In the genomic region with DNA sequence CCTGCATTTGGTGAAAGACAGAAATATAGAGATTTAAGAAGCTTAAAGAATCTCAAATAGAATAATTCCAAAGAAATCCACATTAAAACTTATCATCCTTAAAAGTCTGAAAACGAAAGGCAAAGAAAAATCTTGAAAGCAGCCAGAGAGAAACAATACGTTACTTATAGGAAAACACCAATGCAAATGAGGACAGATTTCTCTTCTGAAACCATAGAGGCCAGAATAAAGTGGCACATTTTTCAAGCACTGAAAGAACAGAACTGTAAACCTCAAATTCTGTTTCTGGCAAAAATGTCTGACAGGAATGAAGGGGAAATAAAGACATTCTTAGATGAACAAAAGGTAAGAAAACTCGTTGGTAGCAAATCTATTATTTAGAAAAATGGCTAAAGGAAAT, we compare ENCODE assay signal across 3 cellular contexts.
TF ChIP-seq lines count a peak whose summit lies in the region.

No MANE protein-coding gene starts in this region.

TF ChIP-seq in SK-N-SH, 30 proteins besides CTCF, POLR2A, EP300 and RAD21:
- TF ChIP-seq, protein P1, sequence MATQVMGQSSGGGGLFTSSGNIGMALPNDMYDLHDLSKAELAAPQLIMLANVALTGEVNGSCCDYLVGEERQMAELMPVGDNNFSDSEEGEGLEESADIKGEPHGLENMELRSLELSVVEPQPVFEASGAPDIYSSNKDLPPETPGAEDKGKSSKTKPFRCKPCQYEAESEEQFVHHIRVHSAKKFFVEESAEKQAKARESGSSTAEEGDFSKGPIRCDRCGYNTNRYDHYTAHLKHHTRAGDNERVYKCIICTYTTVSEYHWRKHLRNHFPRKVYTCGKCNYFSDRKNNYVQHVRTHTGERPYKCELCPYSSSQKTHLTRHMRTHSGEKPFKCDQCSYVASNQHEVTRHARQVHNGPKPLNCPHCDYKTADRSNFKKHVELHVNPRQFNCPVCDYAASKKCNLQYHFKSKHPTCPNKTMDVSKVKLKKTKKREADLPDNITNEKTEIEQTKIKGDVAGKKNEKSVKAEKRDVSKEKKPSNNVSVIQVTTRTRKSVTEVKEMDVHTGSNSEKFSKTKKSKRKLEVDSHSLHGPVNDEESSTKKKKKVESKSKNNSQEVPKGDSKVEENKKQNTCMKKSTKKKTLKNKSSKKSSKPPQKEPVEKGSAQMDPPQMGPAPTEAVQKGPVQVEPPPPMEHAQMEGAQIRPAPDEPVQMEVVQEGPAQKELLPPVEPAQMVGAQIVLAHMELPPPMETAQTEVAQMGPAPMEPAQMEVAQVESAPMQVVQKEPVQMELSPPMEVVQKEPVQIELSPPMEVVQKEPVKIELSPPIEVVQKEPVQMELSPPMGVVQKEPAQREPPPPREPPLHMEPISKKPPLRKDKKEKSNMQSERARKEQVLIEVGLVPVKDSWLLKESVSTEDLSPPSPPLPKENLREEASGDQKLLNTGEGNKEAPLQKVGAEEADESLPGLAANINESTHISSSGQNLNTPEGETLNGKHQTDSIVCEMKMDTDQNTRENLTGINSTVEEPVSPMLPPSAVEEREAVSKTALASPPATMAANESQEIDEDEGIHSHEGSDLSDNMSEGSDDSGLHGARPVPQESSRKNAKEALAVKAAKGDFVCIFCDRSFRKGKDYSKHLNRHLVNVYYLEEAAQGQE (IDR thresholded peaks at IDR 0.05; ENCODE audit: low read depth, low read length) = no peak
- TF ChIP-seq RCOR1 (IDR thresholded peaks at IDR 0.05; ENCODE audit: low read length) (no peak), ELF1 (IDR thresholded peaks at IDR 0.05) (no peak), NFIC (IDR thresholded peaks at IDR 0.05; ENCODE audit: borderline replicate concordance) (no peak)
- TF ChIP-seq, protein P2, sequence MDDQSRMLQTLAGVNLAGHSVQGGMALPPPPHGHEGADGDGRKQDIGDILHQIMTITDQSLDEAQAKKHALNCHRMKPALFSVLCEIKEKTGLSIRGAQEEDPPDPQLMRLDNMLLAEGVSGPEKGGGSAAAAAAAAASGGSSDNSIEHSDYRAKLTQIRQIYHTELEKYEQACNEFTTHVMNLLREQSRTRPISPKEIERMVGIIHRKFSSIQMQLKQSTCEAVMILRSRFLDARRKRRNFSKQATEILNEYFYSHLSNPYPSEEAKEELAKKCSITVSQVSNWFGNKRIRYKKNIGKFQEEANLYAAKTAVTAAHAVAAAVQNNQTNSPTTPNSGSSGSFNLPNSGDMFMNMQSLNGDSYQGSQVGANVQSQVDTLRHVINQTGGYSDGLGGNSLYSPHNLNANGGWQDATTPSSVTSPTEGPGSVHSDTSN (IDR thresholded peaks at IDR 0.05) = no peak

TF ChIP-seq in SK-N-SH treated with all-trans-retinoic acid at 6 μM for 48 hours, 23 proteins besides CTCF, POLR2A, EP300 and RAD21 (continued from another document and continues in another):
- TF ChIP-seq TCF4 (CRISPR knock-in tag; IDR thresholded peaks at IDR 0.05; ENCODE audit: borderline replicate concordance) = no peak
- TF ChIP-seq BACH2 (CRISPR knock-in tag; IDR thresholded peaks at IDR 0.05; ENCODE audit: borderline replicate concordance) = no peak
- TF ChIP-seq, protein P3, sequence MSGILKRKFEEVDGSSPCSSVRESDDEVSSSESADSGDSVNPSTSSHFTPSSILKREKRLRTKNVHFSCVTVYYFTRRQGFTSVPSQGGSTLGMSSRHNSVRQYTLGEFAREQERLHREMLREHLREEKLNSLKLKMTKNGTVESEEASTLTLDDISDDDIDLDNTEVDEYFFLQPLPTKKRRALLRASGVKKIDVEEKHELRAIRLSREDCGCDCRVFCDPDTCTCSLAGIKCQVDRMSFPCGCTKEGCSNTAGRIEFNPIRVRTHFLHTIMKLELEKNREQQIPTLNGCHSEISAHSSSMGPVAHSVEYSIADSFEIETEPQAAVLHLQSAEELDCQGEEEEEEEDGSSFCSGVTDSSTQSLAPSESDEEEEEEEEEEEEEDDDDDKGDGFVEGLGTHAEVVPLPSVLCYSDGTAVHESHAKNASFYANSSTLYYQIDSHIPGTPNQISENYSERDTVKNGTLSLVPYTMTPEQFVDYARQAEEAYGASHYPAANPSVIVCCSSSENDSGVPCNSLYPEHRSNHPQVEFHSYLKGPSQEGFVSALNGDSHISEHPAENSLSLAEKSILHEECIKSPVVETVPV (CRISPR knock-in tag; IDR thresholded peaks at IDR 0.05) = no peak
- no peak for TF ChIP-seq ZFP3 (CRISPR knock-in tag; IDR thresholded peaks at IDR 0.05)
- TF ChIP-seq ISL1 (CRISPR knock-in tag; IDR thresholded peaks at IDR 0.05) = no peak
- no peak for TF ChIP-seq OSR1 (CRISPR knock-in tag; IDR thresholded peaks at IDR 0.05)
- TF ChIP-seq RARB (CRISPR knock-in tag; IDR thresholded peaks at IDR 0.05) = no peak
- no peak for TF ChIP-seq CSDC2 (CRISPR knock-in tag; IDR thresholded peaks at IDR 0.05)
- no peak for TF ChIP-seq ZC3H10 (CRISPR knock-in tag; IDR thresholded peaks at IDR 0.05)
- no peak for TF ChIP-seq ZNF70 (CRISPR knock-in tag; IDR thresholded peaks at IDR 0.05)
- TF ChIP-seq ESRRG (CRISPR knock-in tag; IDR thresholded peaks at IDR 0.05) = no peak
- TF ChIP-seq, protein P4, sequence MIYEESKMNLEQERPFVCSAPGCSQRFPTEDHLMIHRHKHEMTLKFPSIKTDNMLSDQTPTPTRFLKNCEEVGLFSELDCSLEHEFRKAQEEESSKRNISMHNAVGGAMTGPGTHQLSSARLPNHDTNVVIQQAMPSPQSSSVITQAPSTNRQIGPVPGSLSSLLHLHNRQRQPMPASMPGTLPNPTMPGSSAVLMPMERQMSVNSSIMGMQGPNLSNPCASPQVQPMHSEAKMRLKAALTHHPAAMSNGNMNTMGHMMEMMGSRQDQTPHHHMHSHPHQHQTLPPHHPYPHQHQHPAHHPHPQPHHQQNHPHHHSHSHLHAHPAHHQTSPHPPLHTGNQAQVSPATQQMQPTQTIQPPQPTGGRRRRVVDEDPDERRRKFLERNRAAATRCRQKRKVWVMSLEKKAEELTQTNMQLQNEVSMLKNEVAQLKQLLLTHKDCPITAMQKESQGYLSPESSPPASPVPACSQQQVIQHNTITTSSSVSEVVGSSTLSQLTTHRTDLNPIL (CRISPR knock-in tag; IDR thresholded peaks at IDR 0.05; ENCODE audit: low read depth) = no peak
- no peak for TF ChIP-seq GLIS3 (CRISPR knock-in tag; IDR thresholded peaks at IDR 0.05)
- TF ChIP-seq, protein P5, sequence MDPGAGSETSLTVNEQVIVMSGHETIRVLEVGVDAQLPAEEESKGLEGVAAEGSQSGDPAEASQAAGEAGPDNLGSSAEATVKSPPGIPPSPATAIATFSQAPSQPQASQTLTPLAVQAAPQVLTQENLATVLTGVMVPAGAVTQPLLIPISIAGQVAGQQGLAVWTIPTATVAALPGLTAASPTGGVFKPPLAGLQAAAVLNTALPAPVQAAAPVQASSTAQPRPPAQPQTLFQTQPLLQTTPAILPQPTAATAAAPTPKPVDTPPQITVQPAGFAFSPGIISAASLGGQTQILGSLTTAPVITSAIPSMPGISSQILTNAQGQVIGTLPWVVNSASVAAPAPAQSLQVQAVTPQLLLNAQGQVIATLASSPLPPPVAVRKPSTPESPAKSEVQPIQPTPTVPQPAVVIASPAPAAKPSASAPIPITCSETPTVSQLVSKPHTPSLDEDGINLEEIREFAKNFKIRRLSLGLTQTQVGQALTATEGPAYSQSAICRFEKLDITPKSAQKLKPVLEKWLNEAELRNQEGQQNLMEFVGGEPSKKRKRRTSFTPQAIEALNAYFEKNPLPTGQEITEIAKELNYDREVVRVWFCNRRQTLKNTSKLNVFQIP (CRISPR knock-in tag; IDR thresholded peaks at IDR 0.05; ENCODE audit: borderline replicate concordance, low read depth) = no peak
- no peak for TF ChIP-seq PPARA (CRISPR knock-in tag; IDR thresholded peaks at IDR 0.05; ENCODE audit: borderline replicate concordance)
- TF ChIP-seq, protein P6, sequence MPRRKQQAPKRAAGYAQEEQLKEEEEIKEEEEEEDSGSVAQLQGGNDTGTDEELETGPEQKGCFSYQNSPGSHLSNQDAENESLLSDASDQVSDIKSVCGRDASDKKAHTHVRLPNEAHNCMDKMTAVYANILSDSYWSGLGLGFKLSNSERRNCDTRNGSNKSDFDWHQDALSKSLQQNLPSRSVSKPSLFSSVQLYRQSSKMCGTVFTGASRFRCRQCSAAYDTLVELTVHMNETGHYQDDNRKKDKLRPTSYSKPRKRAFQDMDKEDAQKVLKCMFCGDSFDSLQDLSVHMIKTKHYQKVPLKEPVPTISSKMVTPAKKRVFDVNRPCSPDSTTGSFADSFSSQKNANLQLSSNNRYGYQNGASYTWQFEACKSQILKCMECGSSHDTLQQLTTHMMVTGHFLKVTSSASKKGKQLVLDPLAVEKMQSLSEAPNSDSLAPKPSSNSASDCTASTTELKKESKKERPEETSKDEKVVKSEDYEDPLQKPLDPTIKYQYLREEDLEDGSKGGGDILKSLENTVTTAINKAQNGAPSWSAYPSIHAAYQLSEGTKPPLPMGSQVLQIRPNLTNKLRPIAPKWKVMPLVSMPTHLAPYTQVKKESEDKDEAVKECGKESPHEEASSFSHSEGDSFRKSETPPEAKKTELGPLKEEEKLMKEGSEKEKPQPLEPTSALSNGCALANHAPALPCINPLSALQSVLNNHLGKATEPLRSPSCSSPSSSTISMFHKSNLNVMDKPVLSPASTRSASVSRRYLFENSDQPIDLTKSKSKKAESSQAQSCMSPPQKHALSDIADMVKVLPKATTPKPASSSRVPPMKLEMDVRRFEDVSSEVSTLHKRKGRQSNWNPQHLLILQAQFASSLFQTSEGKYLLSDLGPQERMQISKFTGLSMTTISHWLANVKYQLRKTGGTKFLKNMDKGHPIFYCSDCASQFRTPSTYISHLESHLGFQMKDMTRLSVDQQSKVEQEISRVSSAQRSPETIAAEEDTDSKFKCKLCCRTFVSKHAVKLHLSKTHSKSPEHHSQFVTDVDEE (CRISPR knock-in tag; IDR thresholded peaks at IDR 0.05) = no peak

TF ChIP-seq in IMR-90, 13 proteins besides CTCF, POLR2A, EP300 and RAD21 (continued from another document):
- TF ChIP-seq, protein P7, sequence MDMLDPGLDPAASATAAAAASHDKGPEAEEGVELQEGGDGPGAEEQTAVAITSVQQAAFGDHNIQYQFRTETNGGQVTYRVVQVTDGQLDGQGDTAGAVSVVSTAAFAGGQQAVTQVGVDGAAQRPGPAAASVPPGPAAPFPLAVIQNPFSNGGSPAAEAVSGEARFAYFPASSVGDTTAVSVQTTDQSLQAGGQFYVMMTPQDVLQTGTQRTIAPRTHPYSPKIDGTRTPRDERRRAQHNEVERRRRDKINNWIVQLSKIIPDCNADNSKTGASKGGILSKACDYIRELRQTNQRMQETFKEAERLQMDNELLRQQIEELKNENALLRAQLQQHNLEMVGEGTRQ (IDR thresholded peaks at IDR 0.05; ENCODE audit: low read depth, low read length) = no peak
- TF ChIP-seq CHD1 (IDR thresholded peaks at IDR 0.05; ENCODE audit: low read depth, low read length) (no peak), CEBPB (IDR thresholded peaks at IDR 0.05; ENCODE audit: low read depth, low read length) (no peak), FOS (IDR thresholded peaks at IDR 0.05; ENCODE audit: low read depth, low read length) (no peak), MXI1 (IDR thresholded peaks at IDR 0.05; ENCODE audit: borderline replicate concordance, low read depth, low read length) (no peak), MAZ (IDR thresholded peaks at IDR 0.05; ENCODE audit: borderline replicate concordance, low read depth, low read length) (no peak), RFX5 (IDR thresholded peaks at IDR 0.05; ENCODE audit: low read depth, low read length) (no peak), BHLHE40 (IDR thresholded peaks at IDR 0.05; ENCODE audit: low read depth, low read length) (no peak), RCOR1 (IDR thresholded peaks at IDR 0.05; ENCODE audit: insufficient replicate concordance, low read length) (no peak), SMC3 (IDR thresholded peaks at IDR 0.05; ENCODE audit: low read depth, low read length) (no peak), NFE2L2 (IDR thresholded peaks at IDR 0.05; ENCODE audit: low read depth, low read length) (no peak)
- TF ChIP-seq, protein P8, sequence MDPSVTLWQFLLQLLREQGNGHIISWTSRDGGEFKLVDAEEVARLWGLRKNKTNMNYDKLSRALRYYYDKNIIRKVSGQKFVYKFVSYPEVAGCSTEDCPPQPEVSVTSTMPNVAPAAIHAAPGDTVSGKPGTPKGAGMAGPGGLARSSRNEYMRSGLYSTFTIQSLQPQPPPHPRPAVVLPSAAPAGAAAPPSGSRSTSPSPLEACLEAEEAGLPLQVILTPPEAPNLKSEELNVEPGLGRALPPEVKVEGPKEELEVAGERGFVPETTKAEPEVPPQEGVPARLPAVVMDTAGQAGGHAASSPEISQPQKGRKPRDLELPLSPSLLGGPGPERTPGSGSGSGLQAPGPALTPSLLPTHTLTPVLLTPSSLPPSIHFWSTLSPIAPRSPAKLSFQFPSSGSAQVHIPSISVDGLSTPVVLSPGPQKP (IDR thresholded peaks at IDR 0.05; ENCODE audit: borderline replicate concordance, low read depth, low read length) = no peak
